ENCODE assay signal across 11 cellular contexts in the genomic region with DNA sequence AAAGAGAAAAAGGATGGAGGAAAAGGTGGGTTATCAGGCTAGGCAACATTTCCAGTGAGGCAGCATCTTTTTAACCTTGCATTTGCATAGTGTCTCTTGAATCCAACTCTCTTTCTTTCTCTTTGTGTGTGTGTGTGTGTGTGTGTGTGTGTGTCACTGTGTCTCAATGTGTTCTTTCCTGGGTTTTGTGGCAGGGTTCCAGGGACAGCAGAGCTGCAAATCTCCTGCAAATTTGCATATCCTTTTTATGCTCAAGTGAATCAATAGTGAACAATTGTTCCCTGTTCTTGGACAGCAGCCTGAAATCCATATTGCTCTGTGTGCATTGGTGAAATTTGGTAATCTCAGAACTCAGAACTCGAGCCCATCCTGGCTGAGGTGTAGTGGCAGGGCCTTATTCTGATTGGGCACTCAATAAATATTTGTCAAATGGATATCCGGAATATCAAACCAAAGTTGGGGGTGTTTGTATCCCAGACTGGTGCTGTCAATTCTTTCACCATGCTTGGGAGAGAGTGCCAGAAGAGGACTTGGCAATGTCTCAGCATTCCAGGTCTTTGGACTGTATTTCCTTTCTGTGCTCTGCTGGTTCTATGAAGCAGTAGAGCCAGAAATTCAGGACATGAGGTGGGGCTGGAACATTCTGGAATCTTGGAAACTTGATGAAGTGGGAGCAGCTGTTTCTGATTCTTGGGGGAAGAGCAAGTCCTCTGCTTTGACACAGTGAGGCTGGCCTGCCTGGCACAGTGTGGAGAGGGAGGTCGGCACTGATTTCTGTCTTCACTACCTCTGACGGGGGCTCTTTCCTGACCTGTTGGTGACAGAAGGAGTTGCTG.
A peak's percentile ranks its signal among the peaks of the same experiment; 100 is the strongest.
DNase-seq lines count a peak whose midpoint lies in the region; ATAC-seq and FAIRE-seq lines count a peak whose summit lies in the region.
"Had no signal": no experiment of that assay in that cellular context is flagged by ENCODE, and none has a peak within 500 bp of the region (broad histone marks: within the 10 kb centered on the region; RNA-seq: fewer than 3 reads in every experiment).

No MANE protein-coding gene starts in this region.

- H3K4me3 ChIP-seq in aorta (ENCODE audit: low read length in 2 of 2): no peak overlapping the region
- H3K4me3 ChIP-seq: K562, upper lobe of left lung had no signal

- 4 to 9% methylated on average over 4 of the region's 4 CpGs for WGBS in aorta, 2 donors

- FAIRE-seq in urothelium cell line (lab: Jason Lieb, UNC): no peak
- FAIRE-seq: K562 had no signal

- H3K27me3 ChIP-seq in aorta (ENCODE audit: control insufficient read depth in 1 of 2, insufficient read depth in 2 of 2, low read length in 1 of 2): no peaks in the 10 kb centered on the region
- H3K27me3 ChIP-seq: upper lobe of left lung had no signal

- peaks cover 8 to 27% of the 10 kb centered on the region in 2 donors for H3K4me1 ChIP-seq in aorta (ENCODE audit: control insufficient read depth in 1 of 2, insufficient read depth in 2 of 2, low read length in 2 of 2)

- H3K36me3 ChIP-seq in aorta (ENCODE audit: control insufficient read depth in 1 of 2, insufficient read depth in 2 of 2, low read length in 1 of 2): no peaks in the 10 kb centered on the region
- H3K36me3 ChIP-seq: upper lobe of left lung had no signal

- H3K9me3 ChIP-seq in aorta (ENCODE audit: control insufficient read depth, low read length): no peaks in the 10 kb centered on the region
- H3K9me3 ChIP-seq: upper lobe of left lung had no signal

- intact Hi-C loops in aorta (cut with DNase I): loop anchor here in 1 of 2 donors (5.0 to 10.0 kb wide), 2 partner anchors 47 to 151 kb away; partner anchors contain the start of gene TLN2

- ATAC-seq in esophagus mucosa (peak; percentile 42), aorta (ENCODE audit: low FRiP score) (peak; percentile 39)
- ATAC-seq: activated T-cell treated with anti-CD3 and anti-CD28 coated beads, Interleukin-2, amount 50 U/mL, for 72 hours; K562 had no signal

- DNase-seq in NCI-H345 (lab: John Stamatoyannopoulos, UW) (peak; percentile 15), NCI-H345 treated with DMSO at 0.1 percent for 48 hours (lab: John Stamatoyannopoulos, UW; ENCODE audit: unreplicated experiment) (no peak), midbrain (lab: John Stamatoyannopoulos, UW) (peak; percentile 57), aorta (no peak), NCI-H128 (lab: John Stamatoyannopoulos, UW; ENCODE audit: unreplicated experiment) (no peak), urothelium cell line (ENCODE audit: low spot score) (no peak), SK-N-DZ (ENCODE audit: low spot score) (no peak)
- DNase-seq: activated T-cell treated with anti-CD3 and anti-CD28 coated beads, Interleukin-2, amount 50 U/mL, for 72 hours; upper lobe of left lung had no signal

- H3K27ac ChIP-seq in aorta (ENCODE audit: low read depth in 1 of 2, low read length in 2 of 2): peak overlapping the region; percentile 48 to 97

Comparison
In these comparisons a context has a peak if more than half of its experiments do, and no peak if none do; other contexts are left out.
1. DNase-seq: peak in NCI-H345 (single experiment) and midbrain (single experiment); none in NCI-H345 treated with DMSO at 0.1 percent for 48 hours (single experiment), aorta (0 of 2), NCI-H128 (single experiment), urothelium cell line (single experiment) and SK-N-DZ (single experiment).